Comparison of ENCODE assay signal across 8 cellular contexts in genomic region chr1:180156201-180156600, GRCh38. TPM values are rescaled to one million over a fixed set of nuclear protein-coding genes. Genes with fewer than 3 reads are reported as not detected.
A peak's percentile ranks its signal among the peaks of the same experiment; 100 is the strongest.
DNase-seq lines count a peak whose midpoint lies in the region; ATAC-seq and TF ChIP-seq lines count a peak whose summit lies in the region.

No MANE protein-coding gene starts in this region.

- WGBS in HUES64: 95% methylated on average over 3 of the region's 4 CpGs

- H3K4me1 ChIP-seq in HUES64 (ENCODE audit: insufficient read depth, low read length) (peaks cover 12% of the 10 kb centered on the region), muscle layer of duodenum (ENCODE audit: control insufficient read depth in 1 of 2, insufficient read depth in 2 of 2, low read length in 2 of 2) (peaks cover 18 to 23% of the 10 kb centered on the region in 2 donors)

- H3K27me3 ChIP-seq in HUES64 (ENCODE audit: insufficient read depth, low read length): peaks cover 39% of the 10 kb centered on the region
- no peaks in the 10 kb centered on the region for H3K27me3 ChIP-seq in muscle layer of duodenum (ENCODE audit: low read depth, low read length)

- TF ChIP-seq CTCF in AG09309 (IDR thresholded peaks at IDR 0.05; ENCODE audit: control insufficient read depth, insufficient read depth, low read depth, low read length, missing control alignments) (no peak), MCF 10A (IDR thresholded peaks at IDR 0.05; ENCODE audit: unreplicated experiment) (no peak)

- H3K9me3 Mint-ChIP-seq in MCF 10A (ENCODE audit: unreplicated experiment): no peaks in the 10 kb centered on the region

- peaks cover 8% of the 10 kb centered on the region for H3K36me3 Mint-ChIP-seq in MCF 10A (ENCODE audit: insufficient read depth, unreplicated experiment)

- DNase-seq in AG09309 (ENCODE audit: low read depth): no peak
- DNase-seq in MCF 10A (ENCODE audit: unreplicated experiment): no peak
- no peak for DNase-seq in NCI-H2107 treated with DMSO at 0.1 percent for 48 hours (lab: John Stamatoyannopoulos, UW; ENCODE audit: unreplicated experiment)
- DNase-seq in NCI-H2227 treated with DMSO at 0.1 percent for 48 hours (lab: John Stamatoyannopoulos, UW): no peak

- CTCF ChIA-PET in MCF 10A (lab: Yijun Ruan, JAX): interaction anchor here (0.6 to 7.1 kb wide), 2 partner anchors 10 to 97 kb away, joined by 3 to 57 read pairs; no protein-coding TSS in a partner anchor

- ATAC-seq in HG02678 (IDR thresholded peaks at IDR 0.05; ENCODE audit: unreplicated experiment) (no peak), HG03159 (IDR thresholded peaks at IDR 0.05; ENCODE audit: unreplicated experiment) (no peak)

- H3K9me3 ChIP-seq in HUES64 (ENCODE audit: insufficient read depth, low read depth, low read length) (no peaks in the 10 kb centered on the region), muscle layer of duodenum (ENCODE audit: control insufficient read depth in 1 of 2, low read length in 2 of 2) (no peaks in the 10 kb centered on the region)

- no peaks in the 10 kb centered on the region for H3K36me3 ChIP-seq in HUES64 (ENCODE audit: insufficient read depth, low read length)
- no peaks in the 10 kb centered on the region for H3K36me3 ChIP-seq in muscle layer of duodenum (ENCODE audit: control insufficient read depth in 1 of 2, insufficient read depth in 2 of 2, low read length in 2 of 2)

- no peak overlapping the region for H3K9ac ChIP-seq in HUES64 (ENCODE audit: low read depth, low read length)

- H3K4me3 ChIP-seq in AG09309 (ENCODE audit: control insufficient read depth, low read depth, low read length): peak overlapping the region; percentile 92
- peak overlapping the region; percentile 98 for H3K4me3 ChIP-seq in HUES64 (ENCODE audit: low read length)
- peak overlapping the region; percentile 83 for H3K4me3 ChIP-seq in muscle layer of duodenum (ENCODE audit: low read depth in 1 of 2, low read length in 2 of 2)

- POLR2A ChIA-PET in MCF 10A (lab: Yijun Ruan, JAX): interaction anchor here (0.7 to 6.4 kb wide), 6 partner anchors 10 to 233 kb away, joined by 3 to 106 read pairs (median 4); partner anchors contain the start of gene CEP350

- H3K4me3 Mint-ChIP-seq in MCF 10A (ENCODE audit: unreplicated experiment): peak overlapping the region; percentile 98

- peaks cover 52% of the 10 kb centered on the region for H3K4me1 Mint-ChIP-seq in MCF 10A (ENCODE audit: insufficient read depth, unreplicated experiment)

- H3K27ac ChIP-seq in HUES64 (ENCODE audit: low read depth, low read length) (no peak overlapping the region), muscle layer of duodenum (ENCODE audit: low read length) (peak overlapping the region; percentile 86)

- intact Hi-C loops in MCF 10A (cut with micrococcal nuclease): no loop called here

- BruUV-seq in MCF 10A (replicated peaks; lab: Mats Ljungman, UMichigan): no TSS peak

- H3K27me3 Mint-ChIP-seq in MCF 10A (ENCODE audit: insufficient read depth, unreplicated experiment): no peaks in the 10 kb centered on the region

- H3K27ac Mint-ChIP-seq in MCF 10A (ENCODE audit: low read depth, unreplicated experiment): peak overlapping the region; percentile 89

RNA-seq across cellular contexts. Expression of gene QSOX1, which starts 1.5 kb away (rescaled TPM):
- 51.5 TPM for polyA plus RNA-seq in HUES64 (2013, experiment 1 of 2)
- 47.9 TPM for polyA plus RNA-seq in HUES64 (2013, experiment 2 of 2)
- 309 and 464 TPM in 2 replicates for total RNA-seq in MCF 10A (2022)
